Comparison of ENCODE assay signal across 11 cellular contexts in the genomic region with DNA sequence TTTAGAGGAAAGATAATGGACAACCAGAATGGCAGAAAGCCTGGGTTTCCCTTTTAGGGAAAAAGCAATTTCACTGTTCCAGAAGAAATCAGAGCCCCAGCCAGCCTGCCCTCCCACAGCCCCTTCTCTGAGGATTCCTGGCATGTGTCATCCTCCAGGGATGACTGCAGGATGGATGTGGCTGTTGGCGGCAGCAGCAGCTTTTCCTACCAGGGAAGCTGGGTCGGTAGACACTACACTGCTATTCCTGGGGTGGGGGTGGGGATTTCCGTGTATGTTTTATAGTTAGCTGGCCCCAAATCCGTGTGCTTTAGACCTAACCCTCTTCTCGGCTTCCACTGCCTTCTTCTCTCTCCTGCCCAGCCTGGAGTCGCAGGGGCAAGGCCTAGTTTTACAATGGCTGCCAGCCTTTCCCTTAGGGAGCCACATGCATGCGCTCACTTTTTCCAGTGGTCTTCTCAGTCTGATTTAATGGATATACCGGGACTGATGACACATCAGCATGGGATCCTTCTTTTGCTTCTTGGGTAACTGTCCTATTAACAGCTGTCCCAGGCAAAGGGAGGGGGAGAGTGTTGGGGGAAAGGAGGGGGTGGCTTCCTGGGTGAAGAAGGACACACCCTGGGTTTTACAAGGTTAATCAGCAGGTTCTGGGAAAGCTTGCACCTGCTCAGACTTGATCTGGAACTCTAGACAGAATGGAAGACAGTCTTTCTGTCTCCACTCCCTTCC. TPM values are rescaled to one million over a fixed set of nuclear protein-coding genes. Genes with fewer than 3 reads are reported as not detected.
A peak's percentile ranks its signal among the peaks of the same experiment; 100 is the strongest.
DNase-seq lines count a peak whose midpoint lies in the region; ATAC-seq and TF ChIP-seq lines count a peak whose summit lies in the region.
"Had no signal": no experiment of that assay in that cellular context is flagged by ENCODE, and none has a peak within 500 bp of the region (broad histone marks: within the 10 kb centered on the region; RNA-seq: fewer than 3 reads in every experiment).

No MANE protein-coding gene starts in this region.

- peaks cover 1% of the 10 kb centered on the region; the same call in 1 of the 2 replicates for H4K20me1 ChIP-seq in PC-3 (ENCODE audit: low read length)

- H3F3A ChIP-seq in PC-3 (ENCODE audit: low read length, unreplicated experiment), result no peaks in the 10 kb centered on the region

- WGBS in spleen, 5 donors, result 66 to 87% (median 86%) methylated on average over 8 of the region's 8 CpGs

- no peak overlapping the region for H3K27ac Mint-ChIP-seq in activated CD4-positive, alpha-beta T cell treated with anti-CD3 and anti-CD28 coated beads, Interleukin-2, amount 10 ng/mL, durations not matched to agents 24 days and 14 days

- POLR2A ChIA-PET in PC-3 (lab: Charles Lee; ENCODE audit: unreplicated experiment), result interaction anchor here (0.6 kb wide), 1 partner anchor 20 kb away, joined by 3 read pairs; no protein-coding TSS in a partner anchor

- H2AFZ ChIP-seq in PC-3 (ENCODE audit: low read length), result no peak overlapping the region

- intact Hi-C loops in activated CD4-positive, alpha-beta T cell treated with anti-CD3 and anti-CD28 coated beads, Interleukin-2, amount 10 ng/mL, durations not matched to agents 24 days and 14 days (cut with micrococcal nuclease), result no loop called here
- intact Hi-C loops in PC-3 (cut with micrococcal nuclease), result no loop called here
- intact Hi-C loops in spleen (cut with DNase I; ENCODE audit: low total_unique reads), result no loop called here

- H3K27me3 Mint-ChIP-seq in activated CD4-positive, alpha-beta T cell treated with anti-CD3 and anti-CD28 coated beads, Interleukin-2, amount 10 ng/mL, durations not matched to agents 24 days and 14 days, result peaks cover 4% of the 10 kb centered on the region

- H3K4me2 ChIP-seq in PC-3 (ENCODE audit: low read length), result no peak overlapping the region

- CTCF ChIA-PET in PC-3 (lab: Charles Lee), result interaction anchor here (0.6 to 0.9 kb wide), 2 partner anchors 19 to 88 kb away, joined by 4 to 7 read pairs; no protein-coding TSS in a partner anchor

- TF ChIP-seq CTCF in PC-3 (conservative IDR thresholded peaks at IDR 0.05; ENCODE audit: low read depth, low read length), result no peak
- no peak for TF ChIP-seq CTCF in spleen (IDR thresholded peaks at IDR 0.05 in 8 of 11, conservative IDR thresholded peaks at IDR 0.05 in 3 of 11)

- no peaks in the 10 kb centered on the region for H3K9me2 ChIP-seq in PC-3 (replicated peaks; ENCODE audit: low read length)

- no peak overlapping the region for H3K27ac ChIP-seq in PC-3 (ENCODE audit: low read length)
- no peak overlapping the region for H3K27ac ChIP-seq in spleen

- H3K4me3 ChIP-seq in PC-3 (ENCODE audit: low read length) (no peak overlapping the region), spleen (no peak overlapping the region)
- H3K4me3 ChIP-seq: thyroid gland had no signal

- ATAC-seq in PC-3, result no peak
- no peak for ATAC-seq in activated CD4-positive, CD25-positive, alpha-beta regulatory T cell treated with anti-CD3 and anti-CD28 coated beads, Interleukin-2, amount 50 U/mL, for 24 hours

- H3K9me3 ChIP-seq in PC-3 (ENCODE audit: low read length) (no peaks in the 10 kb centered on the region), spleen (no peaks in the 10 kb centered on the region)
- H3K9me3 ChIP-seq: thyroid gland had no signal

- H3K79me2 ChIP-seq in PC-3 (ENCODE audit: low read length), result peaks cover 27% of the 10 kb centered on the region

- no peak overlapping the region for H3K9ac ChIP-seq in PC-3 (ENCODE audit: low read length)

- no peak for TF ChIP-seq POLR2A in spleen (IDR thresholded peaks at IDR 0.05)

- no peaks in the 10 kb centered on the region for H3K9me3 Mint-ChIP-seq in activated CD4-positive, alpha-beta T cell treated with anti-CD3 and anti-CD28 coated beads, Interleukin-2, amount 10 ng/mL, durations not matched to agents 24 days and 14 days

- BruUV-seq in PC-3 (replicated peaks; lab: Mats Ljungman, UMichigan), result no TSS peak

- peaks cover 31% of the 10 kb centered on the region for H3K4me1 Mint-ChIP-seq in activated CD4-positive, alpha-beta T cell treated with anti-CD3 and anti-CD28 coated beads, Interleukin-2, amount 10 ng/mL, durations not matched to agents 24 days and 14 days

- peak overlapping the region; percentile 96 for H3K4me3 Mint-ChIP-seq in activated CD4-positive, alpha-beta T cell treated with anti-CD3 and anti-CD28 coated beads, Interleukin-2, amount 10 ng/mL, durations not matched to agents 24 days and 14 days

- H3K27me3 ChIP-seq in PC-3 (ENCODE audit: low read length) (no peaks in the 10 kb centered on the region), spleen (replicated peaks in 1 of 7) (no peaks in the 10 kb centered on the region)
- H3K27me3 ChIP-seq: thyroid gland had no signal

- H3K36me3 Mint-ChIP-seq in activated CD4-positive, alpha-beta T cell treated with anti-CD3 and anti-CD28 coated beads, Interleukin-2, amount 10 ng/mL, durations not matched to agents 24 days and 14 days (ENCODE audit: low read depth), result peaks cover 12% of the 10 kb centered on the region

- H3K4me1 ChIP-seq in PC-3 (ENCODE audit: insufficient read depth, low read length), result peaks cover 35% of the 10 kb centered on the region
- H3K4me1 ChIP-seq in spleen, result peaks cover 17 to 43% (median 26%) of the 10 kb centered on the region in 6 donors

- peaks cover under 1% of the 10 kb centered on the region; the same call in 1 of the 2 replicates for H3K36me3 ChIP-seq in PC-3 (ENCODE audit: low read depth, low read length)
- peaks cover 0 to 2% (median 0%) of the 10 kb centered on the region in 6 donors for H3K36me3 ChIP-seq in spleen
- H3K36me3 ChIP-seq: thyroid gland had no signal

- no peak for DNase-seq in activated CD4-positive, alpha-beta T cell treated with anti-CD3 and anti-CD28 coated beads, Interleukin-2, amount 10 ng/mL, durations not matched to agents 24 days and 14 days
- no peak for DNase-seq in activated CD4-positive, alpha-beta T cell treated with anti-CD3 and anti-CD28 coated beads, Interleukin-2, amount 50 U/mL, for 1 hour
- DNase-seq in PC-3 (peak; percentile 51), fibroblast of peridontal ligament (ENCODE audit: extremely low read depth) (peak; percentile 49), spleen (peak; percentile 56), COR-L47 (lab: John Stamatoyannopoulos, UW) (no peak), nucleus accumbens (lab: John Stamatoyannopoulos, UW) (no peak)
- DNase-seq: NCI-H1417 treated with DMSO at 0.1 percent for 48 hours, SHP77 treated with DMSO at 0.1 percent for 48 hours, thyroid gland had no signal

RNA-seq across cellular contexts. Expression of a gene that starts 2.7 kb away (rescaled TPM):
- 85.2 and 93.1 TPM in 2 replicates for total RNA-seq in activated CD4-positive, alpha-beta T cell treated with anti-CD3 and anti-CD28 coated beads, Interleukin-2, amount 10 ng/mL, durations not matched to agents 24 days and 14 days
- total RNA-seq in PC-3 (2014; rRNA removed) (45.1 and 72.6 TPM in 2 replicates), spleen (100 to 1,000 TPM; 111 to 242 (median 142) TPM)
- 10 to 100 TPM; 21.2 to 59.5 (median 25.7) TPM for polyA plus RNA-seq in spleen

RNA-seq across cellular contexts. Expression of a gene that starts 7.8 kb away (rescaled TPM):
- total RNA-seq in activated CD4-positive, alpha-beta T cell treated with anti-CD3 and anti-CD28 coated beads, Interleukin-2, amount 10 ng/mL, durations not matched to agents 24 days and 14 days, result 4.4 and 4.5 TPM in 2 replicates
- total RNA-seq in PC-3 (2014; rRNA removed) (0.63 and 1.3 TPM in 2 replicates), spleen (10 to 100 TPM in 3 of 7 donors, 1 to 10 TPM in 4; 6.0 to 15.0 (median 9.0) TPM)
- polyA plus RNA-seq in spleen, result 1 to 10 TPM; 7.3 to 9.6 (median 8.5) TPM

RNA-seq across cellular contexts. Expression of a gene that starts 55.8 kb away (rescaled TPM):
- total RNA-seq in activated CD4-positive, alpha-beta T cell treated with anti-CD3 and anti-CD28 coated beads, Interleukin-2, amount 10 ng/mL, durations not matched to agents 24 days and 14 days, result 61.3 and 64.6 TPM in 2 replicates
- total RNA-seq in PC-3 (2014; rRNA removed) (119 and 142 TPM in 2 replicates), spleen (10 to 100 TPM; 21.6 to 36.2 (median 29.8) TPM)
- polyA plus RNA-seq in spleen, result 10 to 100 TPM; 19.6 to 29.8 (median 27.4) TPM

Comparison
In these comparisons a context has a peak if more than half of its experiments do, and no peak if none do; other contexts are left out.
1. DNase-seq: peak in PC-3 (single experiment), fibroblast of peridontal ligament (single experiment) and spleen (single experiment); none in activated CD4-positive, alpha-beta T cell treated with anti-CD3 and anti-CD28 coated beads, Interleukin-2, amount 10 ng/mL, durations not matched to agents 24 days and 14 days (single experiment), activated CD4-positive, alpha-beta T cell treated with anti-CD3 and anti-CD28 coated beads, Interleukin-2, amount 50 U/mL, for 1 hour (single experiment), COR-L47 (single experiment) and nucleus accumbens (0 of 56).